ENCODE assay signal across 19 cellular contexts in the genomic region with DNA sequence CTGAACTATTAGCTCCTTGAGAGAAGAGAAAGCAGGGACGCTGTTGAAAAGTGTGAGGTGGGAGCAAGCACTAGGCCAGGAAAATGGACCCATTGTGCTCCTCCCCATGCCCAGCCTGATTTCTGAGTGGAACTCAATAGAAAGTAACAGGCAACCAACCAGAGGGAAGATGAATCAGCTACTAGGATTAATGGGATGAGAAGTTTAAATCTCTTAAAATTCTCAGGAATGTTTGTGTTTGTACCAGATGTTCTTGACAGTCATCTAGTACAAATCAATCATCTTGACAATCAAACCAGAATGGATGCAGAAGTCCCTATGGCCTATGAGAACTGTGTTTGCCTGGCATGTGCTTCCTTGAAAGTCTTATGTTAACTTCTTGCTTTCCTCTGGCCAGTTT. TPM values are rescaled to one million over a fixed set of nuclear protein-coding genes. Genes with fewer than 3 reads are reported as not detected.
DNase-seq lines count a peak whose midpoint lies in the region; ATAC-seq lines count a peak whose summit lies in the region.
"Had no signal": no experiment of that assay in that cellular context is flagged by ENCODE, and none has a peak within 500 bp of the region (broad histone marks: within the 10 kb centered on the region; RNA-seq: fewer than 3 reads in every experiment).

No MANE protein-coding gene starts in this region.

- in situ Hi-C loops in Caki2 (cut with HindIII; ENCODE audit: low pct_unique_long_range_greater_than_20kb, low sequenced_read_pairs): no loop called here

- DNase-seq in Caki2 (ENCODE audit: low read depth) (peak; percentile 63), NCI-H82 treated with DMSO at 0.1 percent for 48 hours (lab: John Stamatoyannopoulos, UW; ENCODE audit: unreplicated experiment) (peak; percentile 79), myocyte (ENCODE audit: low read depth) (peak; percentile 62), HK-2 (ENCODE audit: unreplicated experiment) (no peak)
- DNase-seq in activated CD4-positive, CD25-positive, alpha-beta regulatory T cell (lab: John Stamatoyannopoulos, UW): no peak
- no peak for DNase-seq in stimulated activated CD4-positive, alpha-beta T cell treated with anti-CD3 and anti-CD28 coated beads, Interleukin-12 subunit alpha, Interleukin-12 subunit beta, amount 100 ng/mL, for 4 hours
- DNase-seq: activated CD4-positive, alpha-beta T cell treated with anti-CD3 and anti-CD28 coated beads, Interleukin-2, amount 10 ng/mL, durations not matched to agents 7 days and 5 days; activated naive CD8-positive, alpha-beta T cell treated with anti-CD3 and anti-CD28 coated beads, Interleukin-2, amount 50 U/mL, for 24 hours; cortex of kidney; GOT3; left cardiac atrium; natural killer cell; NCI-H1417; NCI-H2171; NCI-H524 treated with DMSO at 0.1 percent for 48 hours; right lobe of liver had no signal

- ATAC-seq in esophagus mucosa (peak; percentile 86), HG03378 (IDR thresholded peaks at IDR 0.05; ENCODE audit: unreplicated experiment) (no peak)
- ATAC-seq: activated naive CD8-positive, alpha-beta T cell treated with anti-CD3 and anti-CD28 coated beads, Interleukin-2, amount 50 U/mL, for 24 hours; left cardiac atrium; natural killer cell; right lobe of liver; Right ventricle myocardium inferior had no signal

RNA-seq across cellular contexts. Expression of gene HDDC2, which starts 48.9 kb away (rescaled TPM):
- 257 and 294 TPM in 2 replicates for total RNA-seq in Caki2 (2014; rRNA removed; shearing (Covaris generic); ENCODE audit: low replicate concordance)
- 64.3 TPM for total RNA-seq in esophagus mucosa
- total RNA-seq in myocyte: 65.9 and 66.5 TPM in 2 replicates
- 85.0 TPM for polyA plus RNA-seq in myocyte (2012)

Comparison
In these comparisons a context has a peak if more than half of its experiments do, and no peak if none do; other contexts are left out.
1. DNase-seq: peak in Caki2 (single experiment), NCI-H82 treated with DMSO at 0.1 percent for 48 hours (single experiment) and myocyte (single experiment); none in HK-2 (single experiment), activated CD4-positive, CD25-positive, alpha-beta regulatory T cell (0 of 4) and stimulated activated CD4-positive, alpha-beta T cell treated with anti-CD3 and anti-CD28 coated beads, Interleukin-12 subunit alpha, Interleukin-12 subunit beta, amount 100 ng/mL, for 4 hours (single experiment).